ENCODE assay signal across 1 cellular context in genomic region chr13:93248627-93249047, GRCh38.
A peak's percentile ranks its signal among the peaks of the same experiment; 100 is the strongest.
TF ChIP-seq lines count a peak whose summit lies in the region.

No MANE protein-coding gene starts in this region.

TF ChIP-seq in HepG2, 621 proteins besides CTCF, POLR2A, EP300 and RAD21 (continued from another document and continues in another):
- peak; percentile 83 for TF ChIP-seq FOXP4 (CRISPR knock-in tag; IDR thresholded peaks at IDR 0.05)
- peak; percentile 80 for TF ChIP-seq ZBTB33 (CRISPR knock-in tag; IDR thresholded peaks at IDR 0.05)
- peak; percentile 49; the same call in 1 of the 2 replicates for TF ChIP-seq TFDP2 (CRISPR knock-in tag; IDR thresholded peaks at IDR 0.05)
- peak; percentile 74 for TF ChIP-seq ZBED4 (CRISPR knock-in tag; IDR thresholded peaks at IDR 0.05; ENCODE audit: borderline replicate concordance)
- peak; percentile 87 for TF ChIP-seq ZMYM3 (CRISPR knock-in tag; IDR thresholded peaks at IDR 0.05)
- TF ChIP-seq ZNF672 (CRISPR knock-in tag; IDR thresholded peaks at IDR 0.05): no peak
- TF ChIP-seq GATAD1 (CRISPR knock-in tag; IDR thresholded peaks at IDR 0.05): peak; percentile 74; the same call in 1 of the 2 replicates
- peak; percentile 86 to 92 for TF ChIP-seq HMGXB4 (CRISPR knock-in tag; IDR thresholded peaks at IDR 0.05; ENCODE audit: borderline replicate concordance in 1 of 2, low read depth in 1 of 2)
- no peak; the same call in 1 of the 2 replicates for TF ChIP-seq NFYC (CRISPR knock-in tag; IDR thresholded peaks at IDR 0.05)
- TF ChIP-seq DRAP1 (CRISPR knock-in tag; IDR thresholded peaks at IDR 0.05): peak; percentile 66
- peak; percentile 60 for TF ChIP-seq UBTF (CRISPR knock-in tag; IDR thresholded peaks at IDR 0.05)
- peak; percentile 39; the same call in 1 of the 2 replicates for TF ChIP-seq RARA (CRISPR knock-in tag; IDR thresholded peaks at IDR 0.05)
- TF ChIP-seq SRSF1 (optimal IDR thresholded peaks at IDR 0.05; ENCODE audit: low read depth, low read length): no peak
- TF ChIP-seq AHDC1 (CRISPR knock-in tag; IDR thresholded peaks at IDR 0.05; ENCODE audit: borderline replicate concordance): peak; percentile 77
- peak; percentile 66; the same call in 1 of the 2 replicates for TF ChIP-seq GFI1 (CRISPR knock-in tag; IDR thresholded peaks at IDR 0.05; ENCODE audit: borderline replicate concordance)
- peak; percentile 33; the same call in 1 of the 2 replicates for TF ChIP-seq ZNF414 (CRISPR knock-in tag; IDR thresholded peaks at IDR 0.05)
- peak; percentile 63; the same call in 1 of the 2 replicates for TF ChIP-seq SALL2 (CRISPR knock-in tag; IDR thresholded peaks at IDR 0.05)
- 0 out of 2 replicates have a peak, but pooled peaks have one; percentile 39 for TF ChIP-seq DNMT3B (CRISPR knock-in tag; conservative IDR thresholded peaks at IDR 0.05)
- no peak for TF ChIP-seq CERS6 (CRISPR knock-in tag; IDR thresholded peaks at IDR 0.05)
- 0 out of 2 replicates have a peak, but pooled peaks have one; percentile 23 for TF ChIP-seq RFX3 (CRISPR knock-in tag; IDR thresholded peaks at IDR 0.05)
- TF ChIP-seq ATF7 (IDR thresholded peaks at IDR 0.05): no peak
- TF ChIP-seq ATF7 (CRISPR knock-in tag; IDR thresholded peaks at IDR 0.05): no peak
- peak; percentile 97; the same call in 1 of the 2 replicates for TF ChIP-seq ZNF292 (CRISPR knock-in tag; IDR thresholded peaks at IDR 0.05; ENCODE audit: borderline replicate concordance, low read depth)
- no peak for TF ChIP-seq ZNF33A (CRISPR knock-in tag; IDR thresholded peaks at IDR 0.05; ENCODE audit: borderline replicate concordance)
- TF ChIP-seq ELF3 (CRISPR knock-in tag; IDR thresholded peaks at IDR 0.05): peak; percentile 96
- TF ChIP-seq GZF1 (CRISPR knock-in tag; IDR thresholded peaks at IDR 0.05): peak; percentile 88
- TF ChIP-seq ZNF20 (CRISPR knock-in tag; IDR thresholded peaks at IDR 0.05): no peak
- TF ChIP-seq CEBPG (CRISPR knock-in tag; IDR thresholded peaks at IDR 0.05): peak; percentile 58
